In genomic region chr19:38018694-38019426, GRCh38 we compare ENCODE assay signal across 20 cellular contexts.
"Had no signal": no experiment of that assay in that cellular context is flagged by ENCODE, and none has a peak within 500 bp of the region (broad histone marks: within the 10 kb centered on the region; RNA-seq: fewer than 3 reads in every experiment).

No MANE protein-coding gene starts in this region.

- H3K4me3 Mint-ChIP-seq: activated CD4-positive, alpha-beta memory T cell treated with anti-CD3 and anti-CD28 coated beads, Interleukin-2, amount 10 ng/mL, durations not matched to agents 7 days and 5 days; activated T-cell treated with anti-CD3 and anti-CD28 coated beads, Interleukin-2, amount 50 U/mL, for 4 hours; natural killer cell treated with Interleukin-12 subunit alpha and Interleukin-12 subunit beta and Interleukin-15 and Interleukin-18, amount 100 ng/mL, for 72 hours had no signal

- ATAC-seq: activated T-cell treated with anti-CD3 and anti-CD28 coated beads, Interleukin-2, amount 50 U/mL, for 4 hours; left lung; mucosa of descending colon; natural killer cell treated with Interleukin-12 subunit alpha and Interleukin-12 subunit beta and Interleukin-15 and Interleukin-18, amount 100 ng/mL, for 72 hours; right cardiac atrium had no signal

- H3K4me2 ChIP-seq: hepatocyte had no signal

- H3K9me3 ChIP-seq: adrenal gland, left lung, mucosa of descending colon, spleen, thyroid gland had no signal

- H3K4me1 Mint-ChIP-seq: activated CD4-positive, alpha-beta memory T cell treated with anti-CD3 and anti-CD28 coated beads, Interleukin-2, amount 10 ng/mL, durations not matched to agents 7 days and 5 days had no signal

- H3K36me3 Mint-ChIP-seq: natural killer cell treated with Interleukin-12 subunit alpha and Interleukin-12 subunit beta and Interleukin-15 and Interleukin-18, amount 100 ng/mL, for 72 hours had no signal

- H3K27ac ChIP-seq: adrenal gland, hepatocyte, left lung, WERI-Rb-1 had no signal

- H3K9me3 Mint-ChIP-seq: activated CD4-positive, alpha-beta memory T cell treated with anti-CD3 and anti-CD28 coated beads, Interleukin-2, amount 10 ng/mL, durations not matched to agents 7 days and 5 days; activated T-cell treated with anti-CD3 and anti-CD28 coated beads, Interleukin-2, amount 50 U/mL, for 4 hours; natural killer cell treated with Interleukin-12 subunit alpha and Interleukin-12 subunit beta and Interleukin-15 and Interleukin-18, amount 100 ng/mL, for 72 hours had no signal

- H2AFZ ChIP-seq: hepatocyte had no signal

- H3K4me3 ChIP-seq: adrenal gland, dorsolateral prefrontal cortex, hepatocyte, left lung, mucosa of descending colon, spleen, thyroid gland had no signal

- H3K27me3 Mint-ChIP-seq: activated CD4-positive, alpha-beta memory T cell treated with anti-CD3 and anti-CD28 coated beads, Interleukin-2, amount 10 ng/mL, durations not matched to agents 7 days and 5 days; natural killer cell treated with Interleukin-12 subunit alpha and Interleukin-12 subunit beta and Interleukin-15 and Interleukin-18, amount 100 ng/mL, for 72 hours; progenitor cell of endocrine pancreas had no signal

- H3K27me3 ChIP-seq: adrenal gland, dorsolateral prefrontal cortex, hepatocyte, left lung, spleen, thyroid gland had no signal

- H3K27ac Mint-ChIP-seq: activated CD4-positive, alpha-beta memory T cell treated with anti-CD3 and anti-CD28 coated beads, Interleukin-2, amount 10 ng/mL, durations not matched to agents 7 days and 5 days; natural killer cell treated with Interleukin-12 subunit alpha and Interleukin-12 subunit beta and Interleukin-15 and Interleukin-18, amount 100 ng/mL, for 72 hours; progenitor cell of endocrine pancreas had no signal

- DNase-seq: activated CD4-positive, alpha-beta memory T cell treated with anti-CD3 and anti-CD28 coated beads, Interleukin-2, amount 10 ng/mL, durations not matched to agents 7 days and 5 days; activated CD4-positive, alpha-beta T cell treated with anti-CD3 and anti-CD28 coated beads for 4 hours; activated effector memory CD4-positive, alpha-beta T cell treated with Interleukin-2 at 50 U/mL for 16 hours; activated naive CD4-positive, alpha-beta T cell treated with anti-CD3 and anti-CD28 coated beads, Interleukin-2, amount 50 U/mL, for 16 hours; activated T-cell treated with anti-CD3 and anti-CD28 coated beads, Interleukin-2, amount 50 U/mL, for 4 hours; adrenal gland; dorsolateral prefrontal cortex; erythroblast; left lung; mammary epithelial cell; mucosa of descending colon; occipital lobe; right cardiac atrium; stimulated activated CD4-positive, alpha-beta T cell treated with anti-CD3 and anti-CD28 coated beads, Interleukin-1b, Interleukin-23, amount 100 ng/mL, for 48 hours; thyroid gland; WERI-Rb-1 had no signal

- H3K36me3 ChIP-seq: adrenal gland, left lung, thyroid gland, WERI-Rb-1 had no signal
